In the genomic region with DNA sequence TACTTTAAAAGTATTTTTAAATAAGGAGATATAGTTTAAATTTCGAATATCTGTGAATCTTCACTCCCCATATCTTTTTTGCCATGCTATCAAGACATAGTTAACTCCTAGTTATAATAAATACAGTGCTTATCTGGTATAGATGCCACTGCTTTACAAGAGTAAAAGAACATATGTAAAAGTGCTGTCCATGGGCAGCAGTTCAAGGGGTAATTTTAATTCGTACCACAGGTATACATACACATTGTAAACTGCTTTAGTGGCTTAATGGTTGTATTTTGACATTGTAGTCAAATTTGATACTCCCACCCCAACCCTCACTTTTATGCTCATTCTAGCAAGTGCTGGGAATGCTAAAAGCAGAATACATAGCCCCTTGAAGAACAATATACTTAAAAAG, we compare ENCODE assay signal across 9 cellular contexts.
"Had no signal": no experiment of that assay in that cellular context is flagged by ENCODE, and none has a peak within 500 bp of the region (broad histone marks: within the 10 kb centered on the region; RNA-seq: fewer than 3 reads in every experiment).

No MANE protein-coding gene starts in this region.

- DNase-seq: H7, IMR-90, KG1 had no signal

- H3K4me2 ChIP-seq: GM23338 had no signal

- ATAC-seq: GM23338, HCT116 had no signal

- H3K36me3 ChIP-seq: HAP-1 had no signal

- H3K9me3 ChIP-seq: HAP-1 had no signal

- FAIRE-seq: H1, HTR-8/SVneo, K562 had no signal

- H2AFZ ChIP-seq: GM23338 had no signal

- H3K4me3 ChIP-seq: GM23338, HAP-1, K562 had no signal
